In genomic region chr3:143604849-143605660, GRCh38 we compare ENCODE assay signal across 12 cellular contexts.
DNase-seq lines count a peak whose midpoint lies in the region; ATAC-seq, FAIRE-seq and TF ChIP-seq lines count a peak whose summit lies in the region.
"Had no signal": no experiment of that assay in that cellular context is flagged by ENCODE, and none has a peak within 500 bp of the region (broad histone marks: within the 10 kb centered on the region; RNA-seq: fewer than 3 reads in every experiment).

No MANE protein-coding gene starts in this region.

- peak overlapping the region; percentile 84 for H3K27ac Mint-ChIP-seq in activated B cell treated with CpG ODN at 0.5 μM for 24 hours
- H3K27ac Mint-ChIP-seq: activated CD4-positive, alpha-beta T cell treated with anti-CD3 and anti-CD28 coated beads, Interleukin-2, amount 10 ng/mL, durations not matched to agents 24 days and 14 days had no signal

- no peak for DNase-seq in GM13976 (ENCODE audit: low spot score)
- DNase-seq in activated B cell treated with CpG ODN at 0.5 μM for 24 hours, result no peak
- no peak for DNase-seq in DMS53 (lab: John Stamatoyannopoulos, UW)
- DNase-seq in GM03348 (ENCODE audit: low spot score), result no peak
- no peak for DNase-seq in HTR-8/SVneo (ENCODE audit: insufficient read length, low spot score)
- DNase-seq in stimulated activated CD4-positive, alpha-beta T cell treated with anti-CD3 and anti-CD28 coated beads, Interleukin-12 subunit alpha, Interleukin-12 subunit beta, amount 100 ng/mL, for 4 hours, result no peak
- DNase-seq: activated CD4-positive, alpha-beta T cell treated with anti-CD3 and anti-CD28 coated beads, Interleukin-2, amount 10 ng/mL, durations not matched to agents 24 days and 14 days; activated naive CD4-positive, alpha-beta T cell; hypothalamus had no signal

- peak; percentile 10 for TF ChIP-seq CTCF in GM13976 (IDR thresholded peaks at IDR 0.05; ENCODE audit: borderline replicate concordance, control extremely low read depth, extremely low read depth, insufficient read depth, missing control alignments)
- TF ChIP-seq CTCF in activated B cell treated with CpG ODN at 0.5 μM for 24 hours (IDR thresholded peaks at IDR 0.05), result no peak

- in situ Hi-C loops in GM13976 (cut with MboI; ENCODE audit: low sequenced_read_pairs, unreplicated experiment), result no loop called here

- intact Hi-C loops in activated B cell treated with CpG ODN at 0.5 μM for 24 hours (cut with micrococcal nuclease), result loop anchor here (2.0 kb wide), 1 partner anchor 76 kb away; no protein-coding TSS in a partner anchor

- peaks cover 5% of the 10 kb centered on the region for H3K9me3 Mint-ChIP-seq in activated B cell treated with CpG ODN at 0.5 μM for 24 hours

- ATAC-seq in GM21360 (IDR thresholded peaks at IDR 0.05; ENCODE audit: unreplicated experiment) (peak; percentile 77), HG03095 (IDR thresholded peaks at IDR 0.05; ENCODE audit: unreplicated experiment) (peak; percentile 82), activated B cell treated with CpG ODN at 0.5 μM for 24 hours (ENCODE audit: low read depth) (peak; percentile 74)

- H3K4me1 Mint-ChIP-seq in activated B cell treated with CpG ODN at 0.5 μM for 24 hours, result peaks cover 31% of the 10 kb centered on the region
- H3K4me1 Mint-ChIP-seq: activated CD4-positive, alpha-beta T cell treated with anti-CD3 and anti-CD28 coated beads, Interleukin-2, amount 10 ng/mL, durations not matched to agents 24 days and 14 days had no signal

- H3K27me3 Mint-ChIP-seq in activated B cell treated with CpG ODN at 0.5 μM for 24 hours, result no peaks in the 10 kb centered on the region
- H3K27me3 Mint-ChIP-seq: activated CD4-positive, alpha-beta T cell treated with anti-CD3 and anti-CD28 coated beads, Interleukin-2, amount 10 ng/mL, durations not matched to agents 24 days and 14 days had no signal

- CTCF ChIA-PET in activated B cell treated with CpG ODN at 0.5 μM for 24 hours (lab: Charles Lee), result interaction anchor here (0.8 to 1.2 kb wide), 2 partner anchors 39 to 122 kb away, joined by 3 read pairs; no protein-coding TSS in a partner anchor

- H3K4me3 Mint-ChIP-seq in activated B cell treated with CpG ODN at 0.5 μM for 24 hours, result peak overlapping the region; percentile 41
- H3K4me3 Mint-ChIP-seq: activated CD4-positive, alpha-beta T cell treated with anti-CD3 and anti-CD28 coated beads, Interleukin-2, amount 10 ng/mL, durations not matched to agents 24 days and 14 days had no signal

- H3K36me3 Mint-ChIP-seq in activated B cell treated with CpG ODN at 0.5 μM for 24 hours (ENCODE audit: low read depth), result no peaks in the 10 kb centered on the region

- POLR2A ChIA-PET in activated B cell treated with CpG ODN at 0.5 μM for 24 hours (lab: Charles Lee), result interaction anchor here (0.9 to 1.9 kb wide), 2 partner anchors 69 to 76 kb away, joined by 3 to 5 read pairs; no protein-coding TSS in a partner anchor

- FAIRE-seq in HTR-8/SVneo (lab: Jason Lieb, UNC), result no peak
- FAIRE-seq: colon had no signal
